In genomic region chr1:154791292-154792278, GRCh38 we compare ENCODE assay signal across 9 cellular contexts.
DNase-seq lines count a peak whose midpoint lies in the region; ATAC-seq, FAIRE-seq and TF ChIP-seq lines count a peak whose summit lies in the region.
"Had no signal": no experiment of that assay in that cellular context is flagged by ENCODE, and none has a peak within 500 bp of the region (broad histone marks: within the 10 kb centered on the region; RNA-seq: fewer than 3 reads in every experiment).

No MANE protein-coding gene starts in this region.

- no peak overlapping the region for H2AFZ ChIP-seq in endothelial cell of umbilical vein (ENCODE audit: low read depth, low read length)

- H3K9me3 ChIP-seq in endothelial cell of umbilical vein (replicated peaks; ENCODE audit: control insufficient read depth, insufficient read depth, low read length) = no peaks in the 10 kb centered on the region

- H3K79me2 ChIP-seq in endothelial cell of umbilical vein (ENCODE audit: control insufficient read depth, insufficient read depth, low read length) = no peaks in the 10 kb centered on the region

- intact Hi-C loops in endothelial cell of umbilical vein (cut with micrococcal nuclease) = no loop called here

- no peak overlapping the region for H3K4me2 ChIP-seq in endothelial cell of umbilical vein (ENCODE audit: insufficient read depth, low read length)

- CTCF ChIA-PET in HEK293T (lab: Yijun Ruan, JAX) (no interaction called here), endothelial cell of umbilical vein (lab: Charles Lee) (interaction anchor here (1.5 kb wide), 1 partner anchor 8 kb away, joined by 3 read pairs; no protein-coding TSS in a partner anchor)

- POLR2A ChIA-PET in HEK293T (lab: Yijun Ruan, JAX) = no interaction called here
- POLR2A ChIA-PET in endothelial cell of umbilical vein (lab: Charles Lee) = interaction anchor here (0.7 kb wide), 1 partner anchor 34 kb away, joined by 9 read pairs; no protein-coding TSS in a partner anchor

- FAIRE-seq in GM12891 (lab: Jason Lieb, UNC) (peak; percentile 98), endothelial cell of umbilical vein (lab: Jason Lieb, UNC) (peak; percentile 50)

- no peak for ATAC-seq in omental fat pad (ENCODE audit: low FRiP score)

- TF ChIP-seq POLR2A in GM12891 (IDR thresholded peaks at IDR 0.05; ENCODE audit: low read depth, low read length) = no peak
- no peak for TF ChIP-seq POLR2A in endothelial cell of umbilical vein (IDR thresholded peaks at IDR 0.05; ENCODE audit: low read depth, low read length)

- dilution Hi-C loops in endothelial cell of umbilical vein (cut with MboI; ENCODE audit: extremely low pct_ligation_motif_present, low sequenced_read_pairs) = no loop called here

- H4K20me1 ChIP-seq in endothelial cell of umbilical vein (replicated peaks; ENCODE audit: control insufficient read depth, extremely low read depth, insufficient read depth, low read length) = no peaks in the 10 kb centered on the region

- H3K27ac ChIP-seq in endothelial cell of umbilical vein (ENCODE audit: insufficient read depth, low read depth, low read length) = no peak overlapping the region

- no peaks in the 10 kb centered on the region for H3K9me1 ChIP-seq in endothelial cell of umbilical vein (replicated peaks; ENCODE audit: control insufficient read depth, extremely low read depth, insufficient read depth, low read length)

- H3K4me3 ChIP-seq in endothelial cell of umbilical vein (replicated peaks in 1 of 3; ENCODE audit: insufficient read depth in 1 of 3, low read depth in 1 of 3, low read length in 3 of 3) = no peak overlapping the region
- H3K4me3 ChIP-seq: skin epidermis had no signal

- peaks cover 4 to 19% of the 10 kb centered on the region in 2 experiments for H3K27me3 ChIP-seq in endothelial cell of umbilical vein (ENCODE audit: control insufficient read depth in 2 of 2, insufficient read depth in 2 of 2, low read length in 2 of 2)

- TF ChIP-seq CTCF in endothelial cell of umbilical vein (IDR thresholded peaks at IDR 0.05; ENCODE audit: extremely low read depth in 1 of 2, insufficient read depth in 1 of 2, low read depth in 1 of 2, low read length in 2 of 2) (no peak), omental fat pad (IDR thresholded peaks at IDR 0.05) (no peak)

- no peak overlapping the region for H3K9ac ChIP-seq in endothelial cell of umbilical vein (replicated peaks; ENCODE audit: extremely low read depth, insufficient read depth, low read length)

- DNase-seq in GM12891 (ENCODE audit: insufficient read length, low spot score) (peak; percentile 74), HEK293T (ENCODE audit: extremely low spot score) (peak; percentile 32), NCI-H146 (lab: John Stamatoyannopoulos, UW) (peak; percentile 66), endothelial cell of umbilical vein (ENCODE audit: low read depth, low spot score) (peak; percentile 75), midbrain (lab: John Stamatoyannopoulos, UW) (no peak), omental fat pad (ENCODE audit: low spot score) (no peak)
- peak; percentile 77 for DNase-seq in activated CD4-positive, alpha-beta T cell treated with anti-CD3 and anti-CD28 coated beads, Interleukin-2, amount 50 U/mL, for 1 hour
- DNase-seq in stimulated activated CD8-positive, alpha-beta memory T cell treated with anti-CD3 and anti-CD28 coated beads, Interleukin-15, amount 100 ng/mL, for 48 hours (ENCODE audit: low read depth in 2 of 2) = peak; percentile 64 to 74

- no TSS peak for BruUV-seq in endothelial cell of umbilical vein (replicated peaks; lab: Mats Ljungman, UMichigan)

- peaks cover 5% of the 10 kb centered on the region for H3K4me1 ChIP-seq in endothelial cell of umbilical vein (ENCODE audit: control insufficient read depth, extremely low read depth, insufficient read depth, low read length)

- H3K36me3 ChIP-seq in endothelial cell of umbilical vein (ENCODE audit: control insufficient read depth in 2 of 2, extremely low read depth in 1 of 2, insufficient read depth in 2 of 2, low read length in 2 of 2) = no peaks in the 10 kb centered on the region

TF ChIP-seq in GM12891, 5 proteins besides CTCF, POLR2A, EP300 and RAD21:
- TF ChIP-seq SPI1 (IDR thresholded peaks at IDR 0.05; ENCODE audit: low read depth, low read length) (peak; percentile 54; the same call in 1 of the 2 replicates), PAX5 (IDR thresholded peaks at IDR 0.05; ENCODE audit: insufficient read depth, low read length, severe bottlenecking) (no peak), POLR2AphosphoS5 (IDR thresholded peaks at IDR 0.05; ENCODE audit: low read depth, low read length) (no peak)

TF ChIP-seq in HEK293T, 16 proteins besides CTCF, POLR2A, EP300 and RAD21:
- TF ChIP-seq NFRKB (IDR thresholded peaks at IDR 0.05) (no peak), ZNF384 (IDR thresholded peaks at IDR 0.05) (no peak), FOXK2 (IDR thresholded peaks at IDR 0.05) (no peak), SUZ12 (IDR thresholded peaks at IDR 0.05) (no peak), L3MBTL2 (conservative IDR thresholded peaks at IDR 0.05) (no peak), FOXM1 (IDR thresholded peaks at IDR 0.05; ENCODE audit: borderline replicate concordance) (no peak), ELF4 (IDR thresholded peaks at IDR 0.05) (no peak), CTBP1 (IDR thresholded peaks at IDR 0.05; ENCODE audit: borderline replicate concordance) (no peak), TARDBP (IDR thresholded peaks at IDR 0.05) (no peak), SP1 (IDR thresholded peaks at IDR 0.05) (no peak), HDGF (IDR thresholded peaks at IDR 0.05; ENCODE audit: borderline replicate concordance) (no peak), LEF1 (IDR thresholded peaks at IDR 0.05; ENCODE audit: borderline replicate concordance) (no peak), FOXA1 (IDR thresholded peaks at IDR 0.05) (no peak), PKNOX1 (IDR thresholded peaks at IDR 0.05) (no peak), ARNT (IDR thresholded peaks at IDR 0.05) (no peak)

TF ChIP-seq in endothelial cell of umbilical vein, 7 proteins besides CTCF, POLR2A, EP300 and RAD21:
- TF ChIP-seq JUN (IDR thresholded peaks at IDR 0.05; ENCODE audit: borderline replicate concordance, insufficient read depth, insufficient read length, low read depth) (no peak), MAX (IDR thresholded peaks at IDR 0.05; ENCODE audit: insufficient read depth, insufficient read length) (no peak)
TF ChIP-seq in endothelial cell of umbilical vein: peak in this region for 0.

Comparison
In these comparisons a context has a peak if more than half of its experiments do, and no peak if none do; other contexts are left out.
1. DNase-seq: peak in GM12891 (single experiment), HEK293T (single experiment), NCI-H146 (single experiment), activated CD4-positive, alpha-beta T cell treated with anti-CD3 and anti-CD28 coated beads, Interleukin-2, amount 50 U/mL, for 1 hour (single experiment), endothelial cell of umbilical vein (single experiment) and stimulated activated CD8-positive, alpha-beta memory T cell treated with anti-CD3 and anti-CD28 coated beads, Interleukin-15, amount 100 ng/mL, for 48 hours (2 of 2); none in midbrain (single experiment) and omental fat pad (single experiment).